Comparison of ENCODE assay signal across 1 cellular context in the genomic region with DNA sequence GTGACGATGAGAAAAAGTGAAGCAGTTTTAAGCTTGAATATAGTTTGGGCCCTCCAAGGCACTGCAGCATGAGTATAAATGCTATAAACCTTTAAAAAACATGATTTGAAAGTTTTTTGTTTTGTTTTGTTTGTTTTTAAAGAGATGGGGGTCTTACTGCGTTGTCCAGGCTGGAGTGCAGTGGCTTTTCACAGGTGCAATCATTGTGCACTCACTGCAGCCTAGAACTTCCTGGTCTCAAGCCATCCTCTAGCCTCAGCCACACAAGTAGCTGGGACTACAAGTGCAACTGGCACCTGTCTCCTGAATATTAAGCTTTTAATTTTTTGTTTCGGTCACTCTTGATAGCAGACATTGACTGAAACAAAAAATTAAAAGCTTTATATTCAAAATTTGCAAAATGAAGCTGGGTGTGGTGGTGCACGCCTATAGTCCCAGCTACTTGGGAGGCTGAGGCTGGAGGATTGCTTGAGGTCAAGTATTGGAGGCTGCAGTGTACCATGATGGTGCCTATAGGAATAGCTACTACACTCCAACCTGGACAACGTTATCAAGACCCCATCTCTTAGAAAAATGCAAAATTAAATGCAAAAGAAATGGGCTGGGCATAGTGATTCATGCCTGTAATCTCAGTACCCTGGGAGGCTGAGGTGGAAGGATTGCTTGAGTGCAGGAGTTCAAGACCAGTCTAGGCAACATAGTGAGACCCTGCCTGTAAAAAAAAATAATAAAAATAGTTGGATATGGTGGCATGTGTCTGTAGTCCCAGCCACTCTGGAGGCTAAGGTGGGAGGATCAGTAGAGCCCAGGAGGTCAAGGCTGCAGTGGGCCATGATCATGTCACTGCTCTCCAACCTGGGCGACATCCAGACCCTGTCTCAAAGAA.
TF ChIP-seq lines count a peak whose summit lies in the region.

No MANE protein-coding gene starts in this region.

TF ChIP-seq in HepG2, 621 proteins besides CTCF, POLR2A, EP300 and RAD21 (continued from another document and continues in another):
- TF ChIP-seq, protein P1, sequence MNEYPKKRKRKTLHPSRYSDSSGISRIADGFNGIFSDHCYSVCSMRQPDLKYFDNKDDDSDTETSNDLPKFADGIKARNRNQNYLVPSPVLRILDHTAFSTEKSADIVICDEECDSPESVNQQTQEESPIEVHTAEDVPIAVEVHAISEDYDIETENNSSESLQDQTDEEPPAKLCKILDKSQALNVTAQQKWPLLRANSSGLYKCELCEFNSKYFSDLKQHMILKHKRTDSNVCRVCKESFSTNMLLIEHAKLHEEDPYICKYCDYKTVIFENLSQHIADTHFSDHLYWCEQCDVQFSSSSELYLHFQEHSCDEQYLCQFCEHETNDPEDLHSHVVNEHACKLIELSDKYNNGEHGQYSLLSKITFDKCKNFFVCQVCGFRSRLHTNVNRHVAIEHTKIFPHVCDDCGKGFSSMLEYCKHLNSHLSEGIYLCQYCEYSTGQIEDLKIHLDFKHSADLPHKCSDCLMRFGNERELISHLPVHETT (CRISPR knock-in tag; conservative IDR thresholded peaks at IDR 0.05): no peak
- TF ChIP-seq ZNF746 (CRISPR knock-in tag; IDR thresholded peaks at IDR 0.05) (no peak), REL (CRISPR knock-in tag; conservative IDR thresholded peaks at IDR 0.05) (no peak), ZNF496 (CRISPR knock-in tag; IDR thresholded peaks at IDR 0.05; ENCODE audit: insufficient replicate concordance) (no peak), ZMYM3 (CRISPR knock-in tag; IDR thresholded peaks at IDR 0.05) (0 out of 2 replicates have a peak, but pooled peaks have one; percentile 15), ZFP37 (CRISPR knock-in tag; IDR thresholded peaks at IDR 0.05; ENCODE audit: borderline replicate concordance) (no peak), MIER3 (CRISPR knock-in tag; IDR thresholded peaks at IDR 0.05; ENCODE audit: borderline replicate concordance) (no peak), ZBTB21 (CRISPR knock-in tag; IDR thresholded peaks at IDR 0.05) (no peak), ZBTB3 (CRISPR knock-in tag; IDR thresholded peaks at IDR 0.05; ENCODE audit: borderline replicate concordance, low read depth) (no peak), MAFK (conservative IDR thresholded peaks at IDR 0.05 in 1 of 2, IDR thresholded peaks at IDR 0.05 in 1 of 2; ENCODE audit: low read length in 2 of 2) (no peak), ZNF253 (CRISPR knock-in tag; IDR thresholded peaks at IDR 0.05; ENCODE audit: borderline replicate concordance) (no peak), TAF1 (CRISPR knock-in tag; IDR thresholded peaks at IDR 0.05) (no peak), ZNF230 (CRISPR knock-in tag; IDR thresholded peaks at IDR 0.05) (no peak), RFXANK (CRISPR knock-in tag; IDR thresholded peaks at IDR 0.05) (no peak), ZNF547 (CRISPR knock-in tag; IDR thresholded peaks at IDR 0.05) (no peak), ZNF780A (CRISPR knock-in tag; IDR thresholded peaks at IDR 0.05) (no peak), KDM4B (CRISPR knock-in tag; IDR thresholded peaks at IDR 0.05) (no peak), ZMAT3 (CRISPR knock-in tag; conservative IDR thresholded peaks at IDR 0.05) (no peak), ZNF10 (CRISPR knock-in tag; IDR thresholded peaks at IDR 0.05; ENCODE audit: borderline replicate concordance, low read depth) (no peak), ZNF121 (CRISPR knock-in tag; IDR thresholded peaks at IDR 0.05) (peak; percentile 90), ZC3H13 (CRISPR knock-in tag; IDR thresholded peaks at IDR 0.05) (0 out of 2 replicates have a peak, but pooled peaks have one; percentile 32), ZNF878 (CRISPR knock-in tag; IDR thresholded peaks at IDR 0.05) (no peak), IKZF4 (CRISPR knock-in tag; IDR thresholded peaks at IDR 0.05; ENCODE audit: borderline replicate concordance, low read depth, not compliant biosample characterization) (no peak), ZBTB7B (CRISPR knock-in tag; IDR thresholded peaks at IDR 0.05) (no peak), MYNN (CRISPR knock-in tag; IDR thresholded peaks at IDR 0.05; ENCODE audit: low read depth) (no peak), RAD51 (IDR thresholded peaks at IDR 0.05; ENCODE audit: borderline replicate concordance) (no peak), HNRNPUL1 (IDR thresholded peaks at IDR 0.05; ENCODE audit: low read depth, low read length) (no peak), POLR2G (IDR thresholded peaks at IDR 0.05; ENCODE audit: low read depth, low read length) (peak; percentile 36; the same call in 1 of the 2 replicates), RBM22 (optimal IDR thresholded peaks at IDR 0.05; ENCODE audit: low read length) (peak; percentile 89), MEIS2 (CRISPR knock-in tag; IDR thresholded peaks at IDR 0.05) (no peak), ZIK1 (CRISPR knock-in tag; IDR thresholded peaks at IDR 0.05; ENCODE audit: borderline replicate concordance, low read depth) (no peak), PAF1 (CRISPR knock-in tag; IDR thresholded peaks at IDR 0.05) (no peak; the same call in 1 of the 2 replicates), ZFP41 (CRISPR knock-in tag; IDR thresholded peaks at IDR 0.05; ENCODE audit: borderline replicate concordance) (no peak), HMG20A (CRISPR knock-in tag; IDR thresholded peaks at IDR 0.05; ENCODE audit: borderline replicate concordance) (no peak), ZSCAN30 (CRISPR knock-in tag; IDR thresholded peaks at IDR 0.05) (no peak), THAP11 (CRISPR knock-in tag; IDR thresholded peaks at IDR 0.05) (no peak), SAP130 (CRISPR knock-in tag; IDR thresholded peaks at IDR 0.05; ENCODE audit: low read depth) (no peak), MTF2 (CRISPR knock-in tag; IDR thresholded peaks at IDR 0.05; ENCODE audit: borderline replicate concordance) (no peak), KLF15 (CRISPR knock-in tag; IDR thresholded peaks at IDR 0.05; ENCODE audit: borderline replicate concordance) (no peak)
- TF ChIP-seq, protein P2, sequence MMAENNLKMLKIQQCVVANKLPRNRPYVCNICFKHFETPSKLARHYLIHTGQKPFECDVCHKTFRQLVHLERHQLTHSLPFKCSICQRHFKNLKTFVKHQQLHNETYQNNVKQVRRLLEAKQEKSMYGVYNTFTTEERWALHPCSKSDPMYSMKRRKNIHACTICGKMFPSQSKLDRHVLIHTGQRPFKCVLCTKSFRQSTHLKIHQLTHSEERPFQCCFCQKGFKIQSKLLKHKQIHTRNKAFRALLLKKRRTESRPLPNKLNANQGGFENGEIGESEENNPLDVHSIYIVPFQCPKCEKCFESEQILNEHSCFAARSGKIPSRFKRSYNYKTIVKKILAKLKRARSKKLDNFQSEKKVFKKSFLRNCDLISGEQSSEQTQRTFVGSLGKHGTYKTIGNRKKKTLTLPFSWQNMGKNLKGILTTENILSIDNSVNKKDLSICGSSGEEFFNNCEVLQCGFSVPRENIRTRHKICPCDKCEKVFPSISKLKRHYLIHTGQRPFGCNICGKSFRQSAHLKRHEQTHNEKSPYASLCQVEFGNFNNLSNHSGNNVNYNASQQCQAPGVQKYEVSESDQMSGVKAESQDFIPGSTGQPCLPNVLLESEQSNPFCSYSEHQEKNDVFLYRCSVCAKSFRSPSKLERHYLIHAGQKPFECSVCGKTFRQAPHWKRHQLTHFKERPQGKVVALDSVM (CRISPR knock-in tag; IDR thresholded peaks at IDR 0.05): peak; percentile 94
- TF ChIP-seq, protein P3, sequence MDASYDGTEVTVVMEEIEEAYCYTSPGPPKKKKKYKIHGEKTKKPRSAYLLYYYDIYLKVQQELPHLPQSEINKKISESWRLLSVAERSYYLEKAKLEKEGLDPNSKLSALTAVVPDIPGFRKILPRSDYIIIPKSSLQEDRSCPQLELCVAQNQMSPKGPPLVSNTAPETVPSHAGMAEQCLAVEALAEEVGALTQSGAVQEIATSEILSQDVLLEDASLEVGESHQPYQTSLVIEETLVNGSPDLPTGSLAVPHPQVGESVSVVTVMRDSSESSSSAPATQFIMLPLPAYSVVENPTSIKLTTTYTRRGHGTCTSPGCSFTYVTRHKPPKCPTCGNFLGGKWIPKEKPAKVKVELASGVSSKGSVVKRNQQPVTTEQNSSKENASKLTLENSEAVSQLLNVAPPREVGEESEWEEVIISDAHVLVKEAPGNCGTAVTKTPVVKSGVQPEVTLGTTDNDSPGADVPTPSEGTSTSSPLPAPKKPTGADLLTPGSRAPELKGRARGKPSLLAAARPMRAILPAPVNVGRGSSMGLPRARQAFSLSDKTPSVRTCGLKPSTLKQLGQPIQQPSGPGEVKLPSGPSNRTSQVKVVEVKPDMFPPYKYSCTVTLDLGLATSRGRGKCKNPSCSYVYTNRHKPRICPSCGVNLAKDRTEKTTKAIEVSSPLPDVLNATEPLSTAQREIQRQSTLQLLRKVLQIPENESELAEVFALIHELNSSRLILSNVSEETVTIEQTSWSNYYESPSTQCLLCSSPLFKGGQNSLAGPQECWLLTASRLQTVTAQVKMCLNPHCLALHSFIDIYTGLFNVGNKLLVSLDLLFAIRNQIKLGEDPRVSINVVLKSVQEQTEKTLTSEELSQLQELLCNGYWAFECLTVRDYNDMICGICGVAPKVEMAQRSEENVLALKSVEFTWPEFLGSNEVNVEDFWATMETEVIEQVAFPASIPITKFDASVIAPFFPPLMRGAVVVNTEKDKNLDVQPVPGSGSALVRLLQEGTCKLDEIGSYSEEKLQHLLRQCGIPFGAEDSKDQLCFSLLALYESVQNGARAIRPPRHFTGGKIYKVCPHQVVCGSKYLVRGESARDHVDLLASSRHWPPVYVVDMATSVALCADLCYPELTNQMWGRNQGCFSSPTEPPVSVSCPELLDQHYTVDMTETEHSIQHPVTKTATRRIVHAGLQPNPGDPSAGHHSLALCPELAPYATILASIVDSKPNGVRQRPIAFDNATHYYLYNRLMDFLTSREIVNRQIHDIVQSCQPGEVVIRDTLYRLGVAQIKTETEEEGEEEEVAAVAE (CRISPR knock-in tag; IDR thresholded peaks at IDR 0.05; ENCODE audit: borderline replicate concordance): no peak
- TF ChIP-seq, protein P4, sequence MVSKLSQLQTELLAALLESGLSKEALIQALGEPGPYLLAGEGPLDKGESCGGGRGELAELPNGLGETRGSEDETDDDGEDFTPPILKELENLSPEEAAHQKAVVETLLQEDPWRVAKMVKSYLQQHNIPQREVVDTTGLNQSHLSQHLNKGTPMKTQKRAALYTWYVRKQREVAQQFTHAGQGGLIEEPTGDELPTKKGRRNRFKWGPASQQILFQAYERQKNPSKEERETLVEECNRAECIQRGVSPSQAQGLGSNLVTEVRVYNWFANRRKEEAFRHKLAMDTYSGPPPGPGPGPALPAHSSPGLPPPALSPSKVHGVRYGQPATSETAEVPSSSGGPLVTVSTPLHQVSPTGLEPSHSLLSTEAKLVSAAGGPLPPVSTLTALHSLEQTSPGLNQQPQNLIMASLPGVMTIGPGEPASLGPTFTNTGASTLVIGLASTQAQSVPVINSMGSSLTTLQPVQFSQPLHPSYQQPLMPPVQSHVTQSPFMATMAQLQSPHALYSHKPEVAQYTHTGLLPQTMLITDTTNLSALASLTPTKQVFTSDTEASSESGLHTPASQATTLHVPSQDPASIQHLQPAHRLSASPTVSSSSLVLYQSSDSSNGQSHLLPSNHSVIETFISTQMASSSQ (IDR thresholded peaks at IDR 0.05; ENCODE audit: low read depth): no peak
- TF ChIP-seq, protein P4 (CRISPR knock-in tag; IDR thresholded peaks at IDR 0.05; ENCODE audit: borderline replicate concordance): no peak
- TF ChIP-seq, protein P5, sequence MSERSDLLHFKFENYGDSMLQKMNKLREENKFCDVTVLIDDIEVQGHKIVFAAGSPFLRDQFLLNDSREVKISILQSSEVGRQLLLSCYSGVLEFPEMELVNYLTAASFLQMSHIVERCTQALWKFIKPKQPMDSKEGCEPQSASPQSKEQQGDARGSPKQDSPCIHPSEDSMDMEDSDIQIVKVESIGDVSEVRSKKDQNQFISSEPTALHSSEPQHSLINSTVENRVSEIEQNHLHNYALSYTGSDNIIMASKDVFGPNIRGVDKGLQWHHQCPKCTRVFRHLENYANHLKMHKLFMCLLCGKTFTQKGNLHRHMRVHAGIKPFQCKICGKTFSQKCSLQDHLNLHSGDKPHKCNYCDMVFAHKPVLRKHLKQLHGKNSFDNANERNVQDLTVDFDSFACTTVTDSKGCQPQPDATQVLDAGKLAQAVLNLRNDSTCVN (CRISPR knock-in tag; IDR thresholded peaks at IDR 0.05; ENCODE audit: borderline replicate concordance): no peak
- TF ChIP-seq, protein P6, sequence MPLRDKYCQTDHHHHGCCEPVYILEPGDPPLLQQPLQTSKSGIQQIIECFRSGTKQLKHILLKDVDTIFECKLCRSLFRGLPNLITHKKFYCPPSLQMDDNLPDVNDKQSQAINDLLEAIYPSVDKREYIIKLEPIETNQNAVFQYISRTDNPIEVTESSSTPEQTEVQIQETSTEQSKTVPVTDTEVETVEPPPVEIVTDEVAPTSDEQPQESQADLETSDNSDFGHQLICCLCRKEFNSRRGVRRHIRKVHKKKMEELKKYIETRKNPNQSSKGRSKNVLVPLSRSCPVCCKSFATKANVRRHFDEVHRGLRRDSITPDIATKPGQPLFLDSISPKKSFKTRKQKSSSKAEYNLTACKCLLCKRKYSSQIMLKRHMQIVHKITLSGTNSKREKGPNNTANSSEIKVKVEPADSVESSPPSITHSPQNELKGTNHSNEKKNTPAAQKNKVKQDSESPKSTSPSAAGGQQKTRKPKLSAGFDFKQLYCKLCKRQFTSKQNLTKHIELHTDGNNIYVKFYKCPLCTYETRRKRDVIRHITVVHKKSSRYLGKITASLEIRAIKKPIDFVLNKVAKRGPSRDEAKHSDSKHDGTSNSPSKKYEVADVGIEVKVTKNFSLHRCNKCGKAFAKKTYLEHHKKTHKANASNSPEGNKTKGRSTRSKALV (CRISPR knock-in tag; IDR thresholded peaks at IDR 0.05): no peak
- TF ChIP-seq, protein P7, sequence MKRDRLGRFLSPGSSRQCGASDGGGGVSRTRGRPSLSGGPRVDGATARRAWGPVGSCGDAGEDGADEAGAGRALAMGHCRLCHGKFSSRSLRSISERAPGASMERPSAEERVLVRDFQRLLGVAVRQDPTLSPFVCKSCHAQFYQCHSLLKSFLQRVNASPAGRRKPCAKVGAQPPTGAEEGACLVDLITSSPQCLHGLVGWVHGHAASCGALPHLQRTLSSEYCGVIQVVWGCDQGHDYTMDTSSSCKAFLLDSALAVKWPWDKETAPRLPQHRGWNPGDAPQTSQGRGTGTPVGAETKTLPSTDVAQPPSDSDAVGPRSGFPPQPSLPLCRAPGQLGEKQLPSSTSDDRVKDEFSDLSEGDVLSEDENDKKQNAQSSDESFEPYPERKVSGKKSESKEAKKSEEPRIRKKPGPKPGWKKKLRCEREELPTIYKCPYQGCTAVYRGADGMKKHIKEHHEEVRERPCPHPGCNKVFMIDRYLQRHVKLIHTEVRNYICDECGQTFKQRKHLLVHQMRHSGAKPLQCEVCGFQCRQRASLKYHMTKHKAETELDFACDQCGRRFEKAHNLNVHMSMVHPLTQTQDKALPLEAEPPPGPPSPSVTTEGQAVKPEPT (CRISPR knock-in tag; IDR thresholded peaks at IDR 0.05; ENCODE audit: low read depth): no peak
